Comparison of ENCODE assay signal across 8 cellular contexts in genomic region chr2:60581461-60582282, GRCh38. TPM values are rescaled to one million over a fixed set of nuclear protein-coding genes. Genes with fewer than 3 reads are reported as not detected.
A peak's percentile ranks its signal among the peaks of the same experiment; 100 is the strongest.
DNase-seq lines count a peak whose midpoint lies in the region; ATAC-seq and TF ChIP-seq lines count a peak whose summit lies in the region.

No MANE protein-coding gene starts in this region.

- POLR2A ChIA-PET in BJ (lab: Charles Lee) = no interaction called here

- H3K27me3 ChIP-seq in BJ (ENCODE audit: control insufficient read depth, insufficient read depth, low read length) = peaks cover 3% of the 10 kb centered on the region
- H3K27me3 ChIP-seq in esophagus (ENCODE audit: control insufficient read depth in 1 of 2, insufficient read depth in 2 of 2, low read length in 2 of 2) = no peaks in the 10 kb centered on the region
- H3K27me3 ChIP-seq in muscle layer of duodenum (ENCODE audit: low read depth, low read length) = no peaks in the 10 kb centered on the region

- WGBS in esophagus, 2 donors = 4 to 6% methylated on average over 45 to 59 of the region's 59 CpGs

- H3K27ac ChIP-seq in esophagus (ENCODE audit: low read depth in 2 of 2, low read length in 1 of 2) = no peak overlapping the region
- no peak overlapping the region for H3K27ac ChIP-seq in muscle layer of duodenum (ENCODE audit: low read length)

- TF ChIP-seq CTCF in BJ (IDR thresholded peaks at IDR 0.05; ENCODE audit: insufficient read depth, low read depth, low read length) = peak; percentile 81

- DNase-seq in BJ (ENCODE audit: low read depth) = no peak
- DNase-seq in NCI-H69 (lab: John Stamatoyannopoulos, UW) = peak; percentile 71
- peak; percentile 40 for DNase-seq in activated T-cell treated with anti-CD3 and anti-CD28 coated beads for 1 hour (ENCODE audit: low read depth)
- peak; percentile 8 to 43 for DNase-seq in stimulated activated CD8-positive, alpha-beta memory T cell treated with anti-CD3 and anti-CD28 coated beads, Interleukin-7, amount 100 ng/mL, for 4 hours (ENCODE audit: low read depth in 2 of 2)

- ATAC-seq in GM18907 (IDR thresholded peaks at IDR 0.05; ENCODE audit: unreplicated experiment) = peak; percentile 95
- peak; percentile 95 for ATAC-seq in HG03159 (IDR thresholded peaks at IDR 0.05; ENCODE audit: unreplicated experiment)

- peak overlapping the region; percentile 36 for H3K4me3 ChIP-seq in BJ (ENCODE audit: low read depth, low read length)
- peak overlapping the region; percentile 35 to 43 for H3K4me3 ChIP-seq in esophagus (ENCODE audit: low read depth in 1 of 2, low read length in 2 of 2)
- peak overlapping the region; percentile 40 to 65 for H3K4me3 ChIP-seq in muscle layer of duodenum (ENCODE audit: low read depth in 1 of 2, low read length in 2 of 2)

- H3K4me1 ChIP-seq in esophagus (ENCODE audit: control insufficient read depth in 2 of 2, insufficient read depth in 2 of 2, low read length in 1 of 2) = no peaks in the 10 kb centered on the region
- peaks cover 0 to 4% of the 10 kb centered on the region in 2 donors for H3K4me1 ChIP-seq in muscle layer of duodenum (ENCODE audit: control insufficient read depth in 1 of 2, insufficient read depth in 2 of 2, low read length in 2 of 2)

- H3K9me3 ChIP-seq in esophagus (ENCODE audit: control insufficient read depth in 2 of 2, insufficient read depth in 1 of 2, low read depth in 1 of 2, low read length in 1 of 2) = no peaks in the 10 kb centered on the region
- no peaks in the 10 kb centered on the region for H3K9me3 ChIP-seq in muscle layer of duodenum (ENCODE audit: control insufficient read depth in 1 of 2, low read length in 2 of 2)

- no peaks in the 10 kb centered on the region for H3K36me3 ChIP-seq in BJ (ENCODE audit: control insufficient read depth, insufficient read depth, low read length)
- H3K36me3 ChIP-seq in esophagus (ENCODE audit: control insufficient read depth in 2 of 2, insufficient read depth in 2 of 2, low read length in 1 of 2) = no peaks in the 10 kb centered on the region
- H3K36me3 ChIP-seq in muscle layer of duodenum (ENCODE audit: control insufficient read depth in 1 of 2, insufficient read depth in 2 of 2, low read length in 2 of 2) = no peaks in the 10 kb centered on the region

- CTCF ChIA-PET in BJ (lab: Yijun Ruan, JAX) = interaction anchor here (0.6 to 3.5 kb wide), 32 partner anchors 10 to 1862 kb away, joined by 3 to 41 read pairs (median 4); no protein-coding TSS in a partner anchor

RNA-seq across cellular contexts. Expression of gene BCL11A, which starts 28.2 kb away (rescaled TPM):
- 0.60 and 1.4 TPM in 2 replicates for polyA plus RNA-seq in BJ (2011; rRNA removed)
- 3.1 and 4.2 TPM in 2 replicates for polyA minus RNA-seq in BJ (2011; rRNA and poly(A)+ RNA removed)
- 10 to 100 TPM in 1 of 2 donors, 1 to 10 TPM in 1; 8.6 to 25.5 TPM for polyA plus RNA-seq in esophagus
